In the genomic region with DNA sequence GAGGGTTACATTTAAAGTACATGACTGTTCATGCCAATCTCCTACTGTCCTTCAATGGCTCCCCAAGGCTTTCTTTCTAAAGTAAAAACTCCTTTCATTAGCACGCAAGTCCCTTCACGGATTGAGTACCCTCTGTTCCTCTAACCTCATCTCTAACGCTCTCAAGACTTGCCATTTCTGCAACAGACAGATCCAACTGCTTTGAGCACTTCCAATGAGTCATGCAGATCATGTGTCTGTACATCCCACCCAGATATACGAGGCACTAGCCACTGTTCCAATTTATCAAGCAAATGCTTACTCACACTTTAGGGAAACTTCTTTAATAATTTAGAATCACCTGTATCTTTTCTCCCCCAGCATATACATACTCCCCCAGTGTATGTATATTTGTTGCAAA, we compare ENCODE assay signal across 29 cellular contexts.
"Had no signal": no experiment of that assay in that cellular context is flagged by ENCODE, and none has a peak within 500 bp of the region (broad histone marks: within the 10 kb centered on the region; RNA-seq: fewer than 3 reads in every experiment).

No MANE protein-coding gene starts in this region.

- H3K4me1 ChIP-seq: gastrocnemius medialis, left ventricle myocardium inferior, pancreas, prostate gland, sigmoid colon, uterus had no signal

- H3K4me3 ChIP-seq: coronary artery, gastrocnemius medialis, left ventricle myocardium inferior, lung, pancreas, prostate gland, sigmoid colon, smooth muscle cell, uterus had no signal

- H3K27me3 ChIP-seq: gastrocnemius medialis, pancreas, sigmoid colon, uterus had no signal

- ATAC-seq: esophagus mucosa; gastrocnemius medialis; naive thymus-derived CD4-positive, alpha-beta T cell; pancreas; stimulated activated memory B cell treated with anti-CD40 and anti-IgM and Interleukin-4, amounts not matched to agents 10 μg/mL and 1 μg/mL and 100 μg/mL, for 72 hours; stimulated activated naive CD8-positive, alpha-beta T cell treated with anti-CD3 and anti-CD28 coated beads, Interleukin-15, amount 100 ng/mL, for 72 hours had no signal

- DNase-seq: activated CD4-positive, alpha-beta T cell treated with anti-CD3 and anti-CD28 coated beads for 4 hours; activated CD4-positive, alpha-beta T cell treated with anti-CD3 and anti-CD28 coated beads, Interleukin-2, amount 50 U/mL, for 48 hours; activated CD8-positive, alpha-beta memory T cell treated with anti-CD3 and anti-CD28 coated beads for 24 hours; activated gamma-delta T cell treated with Interleukin-2 at 50 U/mL for 16 hours; activated naive CD4-positive, alpha-beta T cell treated with anti-CD3 and anti-CD28 coated beads, Interleukin-2, amount 50 U/mL, for 16 hours; activated T-cell treated with anti-CD3 and anti-CD28 coated beads, Interleukin-2, amount 50 U/mL, for 1 hour; amygdala; gastrocnemius medialis; glutamatergic neuron; islet precursor cell; left ventricle myocardium inferior; naive thymus-derived CD4-positive, alpha-beta T cell; pancreas; retina; sigmoid colon; stimulated activated CD4-positive, alpha-beta T cell treated with anti-CD3 and anti-CD28 coated beads, Interleukin-1b, Interleukin-23, amount 100 ng/mL, for 48 hours; stimulated activated CD4-positive, alpha-beta T cell treated with anti-CD3 and anti-CD28 coated beads, Interleukin-4, amount 100 ng/mL, for 4 hours; stimulated activated CD8-positive, alpha-beta memory T cell treated with anti-CD3 and anti-CD28 coated beads, Interleukin-4, amount 100 ng/mL, for 48 hours; stimulated activated naive CD8-positive, alpha-beta T cell treated with anti-CD3 and anti-CD28 coated beads, Interleukin-15, amount 100 ng/mL, for 72 hours; substantia nigra; T-helper 9 cell; uterus had no signal

- H3K9me3 ChIP-seq: gastrocnemius medialis, left ventricle myocardium inferior, pancreas, prostate gland, sigmoid colon, uterus had no signal

- H3K27ac ChIP-seq: coronary artery, gastrocnemius medialis, left ventricle myocardium inferior, pancreas, prostate gland, sigmoid colon, uterus, VCaP had no signal

- H3K4me2 ChIP-seq: smooth muscle cell had no signal

- H3K36me3 ChIP-seq: gastrocnemius medialis, left ventricle myocardium inferior, pancreas, prostate gland, sigmoid colon, uterus had no signal
